In the genomic region with DNA sequence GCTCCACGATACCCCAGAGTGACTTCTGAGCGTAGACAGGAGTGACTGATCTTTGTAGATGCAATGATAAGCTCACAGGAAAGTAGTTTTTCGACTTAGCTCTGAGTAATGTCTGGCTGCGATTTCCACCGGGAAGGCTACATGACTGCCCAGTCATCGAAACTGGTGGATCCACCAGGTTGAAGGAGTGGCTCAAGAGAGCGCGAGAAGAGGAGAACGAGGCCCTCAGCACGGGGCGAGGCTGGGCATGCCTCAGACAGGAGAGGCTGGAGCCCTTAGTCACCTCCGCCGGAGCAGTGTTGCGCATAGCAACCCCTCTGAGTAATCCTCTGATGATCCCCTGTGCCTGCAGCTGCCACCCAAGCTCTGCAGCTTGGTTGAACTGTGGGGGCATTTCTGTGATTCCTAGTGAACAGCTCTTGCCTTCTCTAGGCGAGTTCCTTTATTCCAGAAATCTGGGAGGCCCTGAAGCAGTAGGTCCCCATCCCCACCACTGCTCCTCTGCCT, we compare ENCODE assay signal across 9 cellular contexts. TPM values are rescaled to one million over a fixed set of nuclear protein-coding genes. Genes with fewer than 3 reads are reported as not detected.
DNase-seq lines count a peak whose midpoint lies in the region; ATAC-seq and TF ChIP-seq lines count a peak whose summit lies in the region.
"Had no signal": no experiment of that assay in that cellular context is flagged by ENCODE, and none has a peak within 500 bp of the region (broad histone marks: within the 10 kb centered on the region; RNA-seq: fewer than 3 reads in every experiment).

No MANE protein-coding gene starts in this region.

- intact Hi-C loops in lower lobe of right lung (cut with DNase I), result loop anchor here (5.0 kb wide), 1 partner anchor 152 kb away; no protein-coding TSS in a partner anchor

- H3K36me3 Mint-ChIP-seq in T-cell, result peaks cover 25% of the 10 kb centered on the region

- peaks cover 26 to 62% (median 58%) of the 10 kb centered on the region in 3 donors for H3K4me1 Mint-ChIP-seq in T-cell

- H3K27me3 ChIP-seq in adipocyte (replicated peaks; ENCODE audit: control insufficient read depth, insufficient read depth, low read length), result no peaks in the 10 kb centered on the region
- H3K27me3 ChIP-seq in lower lobe of right lung (ENCODE audit: low read depth), result no peaks in the 10 kb centered on the region

- peak; percentile 96 for DNase-seq in COLO668 (lab: John Stamatoyannopoulos, UW; ENCODE audit: unreplicated experiment)
- peak; percentile 99 for DNase-seq in LHCN-M2 (ENCODE audit: low read depth)
- peak; percentile 93 for DNase-seq in adipocyte (ENCODE audit: low read depth)
- DNase-seq in lower lobe of right lung, result peak; percentile 87
- no peak for DNase-seq in GM10266 (ENCODE audit: extremely low spot score)
- DNase-seq in NK-92 treated with Interleukin-12 subunit alpha and Interleukin-12 subunit beta, amount 100 ng/mL, for 24 hours (lab: John Stamatoyannopoulos, UW), result no peak
- DNase-seq in activated CD4-positive, alpha-beta T cell treated with anti-CD3 and anti-CD28 coated beads for 1 hour, result no peak
- no peak for DNase-seq in T-cell

- H3K4me3 Mint-ChIP-seq in T-cell, result no peak overlapping the region

- H3K4me1 ChIP-seq in adipocyte (ENCODE audit: control insufficient read depth, insufficient read depth, low read length), result peaks cover 5% of the 10 kb centered on the region
- H3K4me1 ChIP-seq in lower lobe of right lung, result peaks cover 51% of the 10 kb centered on the region

- CTCF ChIA-PET in T-cell (lab: Charles Lee), result interaction anchor here in 1 of 2 donors (0.9 kb wide), 1 partner anchor 156 kb away, joined by 4 read pairs; no protein-coding TSS in a partner anchor

- H3K27ac Mint-ChIP-seq in T-cell, result peak overlapping the region in 1 of 2 donors; percentile 19

- H3K9ac ChIP-seq in adipocyte (ENCODE audit: low read length), result peak overlapping the region; percentile 57
- H3K9ac ChIP-seq: parathyroid adenoma had no signal

- H3K36me3 ChIP-seq in adipocyte (ENCODE audit: control insufficient read depth, insufficient read depth, low read length, severe bottlenecking) (peaks cover 14% of the 10 kb centered on the region), lower lobe of right lung (no peaks in the 10 kb centered on the region)

- no peaks in the 10 kb centered on the region for H3K27me3 Mint-ChIP-seq in T-cell

- peak overlapping the region; percentile 71 for H3K27ac ChIP-seq in lower lobe of right lung
- H3K27ac ChIP-seq: parathyroid adenoma had no signal

- POLR2A ChIA-PET in T-cell (lab: Charles Lee), result no interaction called here

- H3K9me3 ChIP-seq in adipocyte (ENCODE audit: control insufficient read depth, low read length), result no peaks in the 10 kb centered on the region
- no peaks in the 10 kb centered on the region for H3K9me3 ChIP-seq in lower lobe of right lung

- H3K9me3 Mint-ChIP-seq in T-cell, result no peaks in the 10 kb centered on the region

- ATAC-seq in lower lobe of right lung, result peak; percentile 95 to 96
- no peak for ATAC-seq in T-cell (replicated peaks in 1 of 4)

- H3K4me3 ChIP-seq in adipocyte (ENCODE audit: low read length) (no peak overlapping the region), lower lobe of right lung (no peak overlapping the region)

- TF ChIP-seq CTCF in lower lobe of right lung (IDR thresholded peaks at IDR 0.05), result no peak
- TF ChIP-seq CTCF in GM10266 (IDR thresholded peaks at IDR 0.05; ENCODE audit: control insufficient read depth, insufficient read depth, low read depth, missing control alignments), result no peak

RNA-seq across cellular contexts. Expression of a gene that starts 25.6 kb away (rescaled TPM):
- total RNA-seq in LHCN-M2 (2014; rRNA removed), result 90.2 and 105 TPM in 2 replicates
- 30.2 TPM for polyA plus RNA-seq in LHCN-M2 (2012)
- total RNA-seq in lower lobe of right lung, result 29.1 TPM
- total RNA-seq in T-cell, result 10 to 100 TPM; 33.8 to 62.7 (median 55.5) TPM

Comparison
In these comparisons a context has a peak if more than half of its experiments do, and no peak if none do; other contexts are left out.
1. DNase-seq: peak in COLO668 (single experiment), LHCN-M2 (single experiment), adipocyte (single experiment) and lower lobe of right lung (single experiment); none in GM10266 (single experiment), NK-92 treated with Interleukin-12 subunit alpha and Interleukin-12 subunit beta, amount 100 ng/mL, for 24 hours (single experiment), activated CD4-positive, alpha-beta T cell treated with anti-CD3 and anti-CD28 coated beads for 1 hour (single experiment) and T-cell (0 of 34).
2. ATAC-seq: peak in lower lobe of right lung (2 of 2); none in T-cell (0 of 4).